In genomic region chr10:114044251-114045070, GRCh38 we compare ENCODE assay signal across 8 cellular contexts. TPM values are rescaled to one million over a fixed set of nuclear protein-coding genes. Genes with fewer than 3 reads are reported as not detected.
A peak's percentile ranks its signal among the peaks of the same experiment; 100 is the strongest.
DNase-seq lines count a peak whose midpoint lies in the region; ATAC-seq and TF ChIP-seq lines count a peak whose summit lies in the region.

No MANE protein-coding gene starts in this region.

- peak overlapping the region; percentile 35; the same call in 1 of the 2 replicates for H3K4me3 ChIP-seq in GM08714 (ENCODE audit: low read length)
- H3K4me3 ChIP-seq in RWPE2 (ENCODE audit: severe bottlenecking) = peak overlapping the region; percentile 63
- peak overlapping the region; percentile 75 for H3K4me3 ChIP-seq in cardiac muscle cell
- H3K4me3 ChIP-seq in rectal smooth muscle tissue (ENCODE audit: low read length) = peak overlapping the region; percentile 64

- peaks cover 4% of the 10 kb centered on the region for H3K4me1 ChIP-seq in RWPE2 (ENCODE audit: insufficient read depth, poor library complexity, severe bottlenecking)
- no peaks in the 10 kb centered on the region for H3K4me1 ChIP-seq in cardiac muscle cell (ENCODE audit: low read depth)
- peaks cover 4% of the 10 kb centered on the region for H3K4me1 ChIP-seq in rectal smooth muscle tissue (ENCODE audit: control insufficient read depth, insufficient read depth, low read length)

- ATAC-seq in RWPE2 (ENCODE audit: low read depth) = no peak

- TF ChIP-seq CTCF in RWPE2 (IDR thresholded peaks at IDR 0.05; ENCODE audit: poor library complexity, severe bottlenecking) (no peak), cardiac muscle cell (IDR thresholded peaks at IDR 0.05; ENCODE audit: low read depth, low read length) (no peak), GM10248 (IDR thresholded peaks at IDR 0.05; ENCODE audit: control extremely low read depth, extremely low read depth, low read depth, missing control alignments) (no peak)

- peak; percentile 54 for DNase-seq in RWPE2 (ENCODE audit: low spot score)
- DNase-seq in cardiac muscle cell (ENCODE audit: low read depth in 1 of 2, low spot score in 1 of 2) = no peak
- DNase-seq in NOMO-1 treated with DMSO at 0.1 percent for 48 hours (lab: John Stamatoyannopoulos, UW; ENCODE audit: unreplicated experiment) = no peak
- no peak for DNase-seq in GDM1 (lab: John Stamatoyannopoulos, UW)
- DNase-seq in occipital lobe (lab: John Stamatoyannopoulos, UW) = no peak
- DNase-seq in GM10248 (ENCODE audit: extremely low spot score) = no peak

- CTCF ChIA-PET in GM10248 (lab: Yijun Ruan, JAX) = interaction anchor here (2.1 kb wide), 1 partner anchor 246 kb away, joined by 9 read pairs; no protein-coding TSS in a partner anchor

- peak overlapping the region; percentile 67 for H3K9ac ChIP-seq in rectal smooth muscle tissue (ENCODE audit: low read length)

- H3K27me3 ChIP-seq in RWPE2 (ENCODE audit: insufficient read depth, poor library complexity, severe bottlenecking) (peaks cover 5% of the 10 kb centered on the region), cardiac muscle cell (peaks cover 95% of the 10 kb centered on the region), rectal smooth muscle tissue (ENCODE audit: control insufficient read depth, insufficient read depth, low read length) (peaks cover 9% of the 10 kb centered on the region)

- no peaks in the 10 kb centered on the region for H3K9me3 ChIP-seq in RWPE2 (ENCODE audit: severe bottlenecking)
- no peaks in the 10 kb centered on the region for H3K9me3 ChIP-seq in cardiac muscle cell (ENCODE audit: low read depth)

- no peaks in the 10 kb centered on the region for H3K36me3 ChIP-seq in RWPE2 (ENCODE audit: low read depth)
- H3K36me3 ChIP-seq in cardiac muscle cell = no peaks in the 10 kb centered on the region
- H3K36me3 ChIP-seq in rectal smooth muscle tissue (ENCODE audit: control insufficient read depth, insufficient read depth, low read length) = no peaks in the 10 kb centered on the region

- H3K27ac ChIP-seq in RWPE2 (ENCODE audit: poor library complexity, severe bottlenecking) (no peak overlapping the region), cardiac muscle cell (no peak overlapping the region), rectal smooth muscle tissue (ENCODE audit: low read depth, low read length) (peak overlapping the region; percentile 65)

- POLR2A ChIA-PET in GM10248 (lab: Yijun Ruan, JAX) = no interaction called here

RNA-seq across cellular contexts. Expression of gene ADRB1, which starts 0.8 kb away (rescaled TPM):
- 0.42 and 0.69 TPM in 2 replicates for total RNA-seq in cardiac muscle cell
- 0.28 and 1.6 TPM in 2 replicates for polyA plus RNA-seq in cardiac muscle cell
- 3.3 TPM for total RNA-seq in occipital lobe
